8 cellular contexts compared by ENCODE assay signal in the genomic region with DNA sequence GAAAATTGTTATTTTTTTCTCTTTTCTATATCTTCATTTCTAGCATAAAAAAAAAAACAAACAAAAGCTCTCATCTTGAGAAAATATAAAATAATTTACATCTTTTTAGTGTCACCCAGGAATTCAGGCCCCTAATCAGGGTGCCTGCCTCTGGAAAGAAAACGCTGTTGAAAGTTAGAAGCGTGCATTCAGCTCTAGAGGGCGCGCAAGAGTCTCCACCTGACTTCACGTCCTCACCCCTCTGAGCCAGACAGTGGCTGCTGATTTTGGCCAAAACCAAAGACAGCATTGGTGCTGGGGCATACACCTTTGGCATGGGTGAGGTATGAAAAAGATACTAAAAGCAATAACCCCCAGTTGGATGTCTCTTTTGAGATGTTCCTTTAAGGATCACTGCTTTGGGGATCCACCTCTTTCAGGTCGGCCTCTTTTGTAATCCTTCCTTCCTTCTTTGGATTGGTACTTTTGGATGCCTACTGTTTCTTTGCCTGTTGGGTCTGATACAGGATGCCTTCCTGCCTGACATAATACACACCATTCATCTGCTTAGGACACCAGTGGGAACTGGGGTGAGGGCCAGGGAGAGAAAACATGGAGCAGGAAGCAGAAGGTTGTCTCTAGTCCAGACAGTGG.
DNase-seq lines count a peak whose midpoint lies in the region; ATAC-seq and TF ChIP-seq lines count a peak whose summit lies in the region.

No MANE protein-coding gene starts in this region.

- no peak overlapping the region for H3K9ac ChIP-seq in GM23248
- H3K9ac ChIP-seq in mammary epithelial cell (ENCODE audit: insufficient read depth, low read length): no peak overlapping the region
- no peak overlapping the region for H3K9ac ChIP-seq in parathyroid adenoma

- dilution Hi-C loops in mammary epithelial cell (cut with HindIII; ENCODE audit: low sequenced_read_pairs): no loop called here

- H3K4me1 ChIP-seq in CD8-positive, alpha-beta T cell (ENCODE audit: insufficient read depth, low read length): no peaks in the 10 kb centered on the region
- H3K4me1 ChIP-seq in GM23248 (ENCODE audit: insufficient read depth) (no peaks in the 10 kb centered on the region), OCI-LY7 (ENCODE audit: insufficient read depth, low read length, poor library complexity, severe bottlenecking) (no peaks in the 10 kb centered on the region), mammary epithelial cell (ENCODE audit: insufficient read depth, low read length) (no peaks in the 10 kb centered on the region), parathyroid adenoma (no peaks in the 10 kb centered on the region)

- CTCF ChIA-PET in CD8-positive, alpha-beta T cell (lab: Charles Lee): no interaction called here
- CTCF ChIA-PET in OCI-LY7 (lab: Charles Lee; ENCODE audit: unreplicated experiment) (no interaction called here), mammary epithelial cell (lab: Charles Lee; ENCODE audit: low non-redundant PET) (no interaction called here)

- no peak overlapping the region for H2AFZ ChIP-seq in GM23248
- no peak overlapping the region for H2AFZ ChIP-seq in OCI-LY7 (ENCODE audit: low read length)
- no peak overlapping the region for H2AFZ ChIP-seq in mammary epithelial cell (ENCODE audit: low read depth, low read length)
- H2AFZ ChIP-seq in parathyroid adenoma: no peak overlapping the region

- H3K36me3 ChIP-seq in CD8-positive, alpha-beta T cell (ENCODE audit: insufficient read depth, low read length): no peaks in the 10 kb centered on the region
- H3K36me3 ChIP-seq in GM23248 (ENCODE audit: low read depth) (no peaks in the 10 kb centered on the region), OCI-LY7 (ENCODE audit: insufficient read depth, low read length) (no peaks in the 10 kb centered on the region), mammary epithelial cell (ENCODE audit: insufficient read depth, low read length) (no peaks in the 10 kb centered on the region), parathyroid adenoma (ENCODE audit: control insufficient read depth, insufficient read depth, low read length) (no peaks in the 10 kb centered on the region)

- no peak overlapping the region for H3K4me3 Mint-ChIP-seq in CD8-positive, alpha-beta T cell
- H3K4me3 Mint-ChIP-seq in stimulated activated memory B cell treated with anti-CD40 and anti-IgM and Interleukin-4, amounts not matched to agents 10 μg/mL and 1 μg/mL and 100 μg/mL, for 72 hours: no peak overlapping the region

- BruUV-seq in OCI-LY7 (replicated peaks; lab: Mats Ljungman, UMichigan) (no TSS peak), mammary epithelial cell (replicated peaks; lab: Mats Ljungman, UMichigan) (no TSS peak)

- H3K4me2 ChIP-seq in GM23248 (ENCODE audit: unreplicated experiment) (no peak overlapping the region), OCI-LY7 (ENCODE audit: low read length) (no peak overlapping the region), mammary epithelial cell (ENCODE audit: insufficient read depth, low read depth, low read length) (no peak overlapping the region), parathyroid adenoma (ENCODE audit: low read length) (no peak overlapping the region)

- H4K20me1 ChIP-seq in GM23248 (ENCODE audit: insufficient read depth): no peaks in the 10 kb centered on the region
- H4K20me1 ChIP-seq in OCI-LY7 (ENCODE audit: insufficient read depth, low read length): no peaks in the 10 kb centered on the region
- no peaks in the 10 kb centered on the region for H4K20me1 ChIP-seq in mammary epithelial cell (ENCODE audit: insufficient read depth, low read length)

- ATAC-seq in CD8-positive, alpha-beta T cell: no peak
- no peak for ATAC-seq in stimulated activated memory B cell treated with anti-CD40 and anti-IgM and Interleukin-4, amounts not matched to agents 10 μg/mL and 1 μg/mL and 100 μg/mL, for 72 hours

- no peaks in the 10 kb centered on the region for H3K27me3 Mint-ChIP-seq in CD8-positive, alpha-beta T cell (ENCODE audit: low read depth)
- H3K27me3 Mint-ChIP-seq in stimulated activated memory B cell treated with anti-CD40 and anti-IgM and Interleukin-4, amounts not matched to agents 10 μg/mL and 1 μg/mL and 100 μg/mL, for 72 hours: no peaks in the 10 kb centered on the region

- 4 to 6% methylated on average over 6 of the region's 6 CpGs for WGBS in GM23248 (ENCODE audit: low coverage in 1 of 2, low lambda C conversion rate in 2 of 2, missing lambda C conversion rate in 2 of 2), 2 experiments
- 73% methylated on average over 5 of the region's 6 CpGs for WGBS in mammary epithelial cell (ENCODE audit: low coverage, missing lambda C conversion rate)

- H3F3A ChIP-seq in GM23248 (ENCODE audit: insufficient read depth): no peaks in the 10 kb centered on the region

- POLR2A ChIA-PET in CD8-positive, alpha-beta T cell (lab: Charles Lee): no interaction called here
- POLR2A ChIA-PET in OCI-LY7 (lab: Charles Lee): no interaction called here

- intact Hi-C loops in CD8-positive, alpha-beta T cell (cut with DNase I, micrococcal nuclease): loop anchor here (1.0 to 5.0 kb wide), 2 partner anchors 493 to 589 kb away; no protein-coding TSS in a partner anchor
- intact Hi-C loops in OCI-LY7 (cut with micrococcal nuclease; ENCODE audit: unreplicated experiment): no loop called here
- intact Hi-C loops in mammary epithelial cell (cut with micrococcal nuclease): no loop called here

- in situ Hi-C loops in GM23248 (cut with MboI) (no loop called here), mammary epithelial cell (cut with MboI; ENCODE audit: low sequenced_read_pairs in 2 of 2) (no loop called here)

- H3K9me3 ChIP-seq in CD8-positive, alpha-beta T cell (ENCODE audit: low read length): no peaks in the 10 kb centered on the region
- H3K9me3 ChIP-seq in GM23248 (ENCODE audit: low read depth) (no peaks in the 10 kb centered on the region), OCI-LY7 (ENCODE audit: low read length) (no peaks in the 10 kb centered on the region), mammary epithelial cell (replicated peaks; ENCODE audit: insufficient read depth, low read length) (no peaks in the 10 kb centered on the region), parathyroid adenoma (ENCODE audit: control insufficient read depth, low read length) (no peaks in the 10 kb centered on the region)

- H3K36me3 Mint-ChIP-seq in CD8-positive, alpha-beta T cell: no peaks in the 10 kb centered on the region
- no peaks in the 10 kb centered on the region for H3K36me3 Mint-ChIP-seq in stimulated activated memory B cell treated with anti-CD40 and anti-IgM and Interleukin-4, amounts not matched to agents 10 μg/mL and 1 μg/mL and 100 μg/mL, for 72 hours

- peak in 3 of 7 experiments; percentile 3 to 14 (median 10) for DNase-seq in CD8-positive, alpha-beta T cell
- peak; percentile 31 for DNase-seq in GM23248
- DNase-seq in OCI-LY7 (ENCODE audit: low spot score): no peak
- peak; percentile 2 for DNase-seq in mammary epithelial cell
- no peak for DNase-seq in GM19240 (ENCODE audit: insufficient read length, low spot score)
- no peak for DNase-seq in amniotic stem cell (lab: John Stamatoyannopoulos, UW)

- no peaks in the 10 kb centered on the region for H3K4me1 Mint-ChIP-seq in CD8-positive, alpha-beta T cell (ENCODE audit: low read depth)
- H3K4me1 Mint-ChIP-seq in stimulated activated memory B cell treated with anti-CD40 and anti-IgM and Interleukin-4, amounts not matched to agents 10 μg/mL and 1 μg/mL and 100 μg/mL, for 72 hours: no peaks in the 10 kb centered on the region

- no peaks in the 10 kb centered on the region for H3K27me3 ChIP-seq in CD8-positive, alpha-beta T cell (ENCODE audit: insufficient read depth, low read length)
- no peaks in the 10 kb centered on the region for H3K27me3 ChIP-seq in GM23248 (replicated peaks; ENCODE audit: insufficient read depth)
- H3K27me3 ChIP-seq in mammary epithelial cell (ENCODE audit: insufficient read depth, low read length): no peaks in the 10 kb centered on the region
- no peaks in the 10 kb centered on the region for H3K27me3 ChIP-seq in parathyroid adenoma (ENCODE audit: control insufficient read depth, insufficient read depth, low read length)

- H3K79me2 ChIP-seq in GM23248 (ENCODE audit: insufficient read depth): no peaks in the 10 kb centered on the region
- H3K79me2 ChIP-seq in OCI-LY7 (ENCODE audit: insufficient read depth, low read depth, low read length): no peaks in the 10 kb centered on the region
- no peaks in the 10 kb centered on the region for H3K79me2 ChIP-seq in mammary epithelial cell (ENCODE audit: insufficient read depth, low read length)
- H3K79me2 ChIP-seq in parathyroid adenoma: no peaks in the 10 kb centered on the region

- H3K9me3 Mint-ChIP-seq in CD8-positive, alpha-beta T cell: no peaks in the 10 kb centered on the region
- H3K9me3 Mint-ChIP-seq in stimulated activated memory B cell treated with anti-CD40 and anti-IgM and Interleukin-4, amounts not matched to agents 10 μg/mL and 1 μg/mL and 100 μg/mL, for 72 hours: peaks cover 5% of the 10 kb centered on the region

- H3K9me2 ChIP-seq in GM23248 (ENCODE audit: insufficient read depth): no peaks in the 10 kb centered on the region
- H3K9me2 ChIP-seq in OCI-LY7 (ENCODE audit: insufficient read depth, low read length): no peaks in the 10 kb centered on the region

- H3K27ac Mint-ChIP-seq in CD8-positive, alpha-beta T cell: no peak overlapping the region
- no peak overlapping the region for H3K27ac Mint-ChIP-seq in stimulated activated memory B cell treated with anti-CD40 and anti-IgM and Interleukin-4, amounts not matched to agents 10 μg/mL and 1 μg/mL and 100 μg/mL, for 72 hours

- H3K4me3 ChIP-seq in CD8-positive, alpha-beta T cell (ENCODE audit: low read depth, low read length): no peak overlapping the region
- no peak overlapping the region for H3K4me3 ChIP-seq in GM23248
- H3K4me3 ChIP-seq in OCI-LY7 (ENCODE audit: low read depth, low read length, poor library complexity, severe bottlenecking): no peak overlapping the region
- no peak overlapping the region for H3K4me3 ChIP-seq in mammary epithelial cell (replicated peaks in 1 of 3; ENCODE audit: insufficient read depth in 1 of 3, low read depth in 2 of 3, low read length in 3 of 3)
- H3K4me3 ChIP-seq in parathyroid adenoma (ENCODE audit: low read depth, low read length): no peak overlapping the region

- no peak overlapping the region for H3K27ac ChIP-seq in CD8-positive, alpha-beta T cell (ENCODE audit: low read depth, low read length)
- no peak overlapping the region for H3K27ac ChIP-seq in GM23248
- no peak overlapping the region for H3K27ac ChIP-seq in OCI-LY7 (ENCODE audit: low read depth, low read length, poor library complexity, severe bottlenecking)
- no peak overlapping the region for H3K27ac ChIP-seq in mammary epithelial cell (ENCODE audit: insufficient read depth, low read depth, low read length)
- H3K27ac ChIP-seq in parathyroid adenoma: no peak overlapping the region

- TF ChIP-seq CTCF in CD8-positive, alpha-beta T cell (IDR thresholded peaks at IDR 0.05): peak; percentile 41
- TF ChIP-seq CTCF in OCI-LY7 (conservative IDR thresholded peaks at IDR 0.05; ENCODE audit: low read length) (peak; percentile 41), mammary epithelial cell (conservative IDR thresholded peaks at IDR 0.05 in 1 of 2, IDR thresholded peaks at IDR 0.05 in 1 of 2; ENCODE audit: extremely low read depth in 1 of 2, insufficient read depth in 1 of 2, low read depth in 1 of 2, low read length in 2 of 2) (peak; percentile 44 to 64), parathyroid adenoma (IDR thresholded peaks at IDR 0.05) (peak; percentile 10)

Comparison
In these comparisons a context has a peak if more than half of its experiments do, and no peak if none do; other contexts are left out.
1. DNase-seq: peak in GM23248 (single experiment) and mammary epithelial cell (single experiment); none in OCI-LY7 (single experiment), GM19240 (single experiment) and amniotic stem cell (single experiment).
2. intact Hi-C loops: an anchor here in CD8-positive, alpha-beta T cell (1.0 to 5.0 kb wide); none called in OCI-LY7 and mammary epithelial cell.
3. Peak in every context shown above with its lines, with median percentiles within 50 percentile points of each other: CTCF ChIP-seq.